1 cellular context compared by ENCODE assay signal in the genomic region with DNA sequence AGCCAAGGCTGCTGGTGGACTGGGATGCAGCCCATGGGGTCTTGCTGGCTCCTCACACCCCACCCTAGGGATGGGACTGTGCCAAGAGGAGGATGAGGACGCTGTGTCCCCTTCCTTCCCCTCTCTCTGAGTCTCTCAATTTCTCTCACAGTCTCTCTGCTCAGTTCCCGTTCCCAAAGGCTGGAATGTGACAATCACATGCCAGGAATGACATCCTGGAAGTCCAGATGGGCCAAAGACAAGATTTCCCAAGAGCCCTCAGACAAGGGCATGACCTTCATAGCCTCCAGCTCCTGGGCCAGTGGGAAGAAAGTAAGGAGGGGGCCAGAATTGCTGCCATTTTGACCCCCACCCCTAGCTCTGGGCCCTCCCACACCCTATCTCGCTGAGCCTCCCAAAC.
TF ChIP-seq lines count a peak whose summit lies in the region.

No MANE protein-coding gene starts in this region.

TF ChIP-seq in HepG2, 621 proteins besides CTCF, POLR2A, EP300 and RAD21:
- TF ChIP-seq ZNF414 (CRISPR knock-in tag; IDR thresholded peaks at IDR 0.05) (no peak), TEAD3 (CRISPR knock-in tag; optimal IDR thresholded peaks at IDR 0.05; ENCODE audit: borderline replicate concordance) (peak; percentile 57), ZMYM4 (CRISPR knock-in tag; IDR thresholded peaks at IDR 0.05) (no peak), USF2 (IDR thresholded peaks at IDR 0.05; ENCODE audit: low read depth, low read length) (no peak), USF2 (CRISPR knock-in tag; IDR thresholded peaks at IDR 0.05; ENCODE audit: borderline replicate concordance) (no peak), ZNF343 (CRISPR knock-in tag; IDR thresholded peaks at IDR 0.05) (no peak), ZNF768 (CRISPR knock-in tag; IDR thresholded peaks at IDR 0.05) (no peak), ZNF432 (CRISPR knock-in tag; IDR thresholded peaks at IDR 0.05; ENCODE audit: borderline replicate concordance) (no peak)
